In the genomic region with DNA sequence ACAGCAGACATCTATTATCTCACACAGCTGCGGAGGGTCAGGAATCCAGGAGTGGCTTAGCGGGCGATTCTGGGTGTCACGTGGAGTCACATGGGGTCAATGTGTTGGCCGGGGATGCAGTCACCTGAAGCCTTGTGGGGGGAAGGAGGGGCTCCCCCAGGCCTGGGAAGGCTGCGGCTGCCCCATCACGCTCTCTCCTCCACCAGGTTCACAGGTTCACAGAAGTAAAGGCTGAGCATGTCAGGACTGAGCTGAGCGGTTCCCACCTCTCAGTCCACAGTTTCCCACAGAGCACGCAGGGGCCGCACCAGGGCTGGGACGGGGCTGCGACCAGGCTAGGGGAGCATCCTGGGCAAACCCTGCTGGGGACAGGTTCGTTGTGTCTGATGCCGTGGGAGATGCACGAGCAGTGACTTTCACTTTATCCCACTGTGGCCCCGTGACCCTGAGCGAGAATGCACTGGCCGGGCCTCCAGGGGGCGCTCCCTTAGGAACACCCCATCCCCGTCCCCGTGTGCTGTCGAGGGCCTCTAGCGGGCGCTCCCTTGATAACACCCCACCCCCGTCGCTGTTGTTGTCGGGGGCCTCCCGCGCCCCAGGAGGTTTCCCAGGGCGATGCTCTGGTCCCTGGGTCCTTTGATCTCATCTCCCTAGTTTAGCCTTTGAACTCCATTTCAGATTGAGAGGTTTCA, we compare ENCODE assay signal across 8 cellular contexts.
DNase-seq lines count a peak whose midpoint lies in the region; ATAC-seq and TF ChIP-seq lines count a peak whose summit lies in the region.

No MANE protein-coding gene starts in this region.

- peak overlapping the region; percentile 79 for H3K4me3 ChIP-seq in OCI-LY3 (ENCODE audit: low read length)

- H3K36me3 ChIP-seq in OCI-LY3 (replicated peaks; ENCODE audit: low read depth, low read length): peaks cover 19% of the 10 kb centered on the region

- peak; percentile 90 for TF ChIP-seq CTCF in OCI-LY3 (IDR thresholded peaks at IDR 0.05; ENCODE audit: low read depth, low read length)
- peak; percentile 90 for TF ChIP-seq CTCF in neural crest cell (conservative IDR thresholded peaks at IDR 0.05)

- no peaks in the 10 kb centered on the region for H3K27me3 Mint-ChIP-seq in activated T-cell treated with anti-CD3 and anti-CD28 coated beads, Interleukin-2, amount 50 U/mL, for 4 hours (ENCODE audit: low read depth)
- no peaks in the 10 kb centered on the region for H3K27me3 Mint-ChIP-seq in neural crest cell (ENCODE audit: low read depth)
- H3K27me3 Mint-ChIP-seq in stimulated activated naive CD8-positive, alpha-beta T cell treated with anti-CD3 and anti-CD28 coated beads, Interleukin-15, amount 100 ng/mL, for 72 hours: no peaks in the 10 kb centered on the region

- H3K9ac ChIP-seq in OCI-LY3 (ENCODE audit: low read length): peak overlapping the region; percentile 51

- H3K9me3 Mint-ChIP-seq in activated T-cell treated with anti-CD3 and anti-CD28 coated beads, Interleukin-2, amount 50 U/mL, for 4 hours: no peaks in the 10 kb centered on the region
- no peaks in the 10 kb centered on the region for H3K9me3 Mint-ChIP-seq in neural crest cell
- no peaks in the 10 kb centered on the region for H3K9me3 Mint-ChIP-seq in stimulated activated naive CD8-positive, alpha-beta T cell treated with anti-CD3 and anti-CD28 coated beads, Interleukin-15, amount 100 ng/mL, for 72 hours

- ATAC-seq in GM18870 (IDR thresholded peaks at IDR 0.05; ENCODE audit: unreplicated experiment) (peak; percentile 49), HG03103 (IDR thresholded peaks at IDR 0.05; ENCODE audit: low read depth, unreplicated experiment) (peak; percentile 71)
- peak; percentile 98 to 99 for ATAC-seq in activated T-cell treated with anti-CD3 and anti-CD28 coated beads, Interleukin-2, amount 50 U/mL, for 4 hours
- peak; percentile 97 for ATAC-seq in stimulated activated naive CD8-positive, alpha-beta T cell treated with anti-CD3 and anti-CD28 coated beads, Interleukin-15, amount 100 ng/mL, for 72 hours

- H2AFZ ChIP-seq in OCI-LY3 (ENCODE audit: low read depth, low read length): no peak overlapping the region

- H3K4me1 ChIP-seq in OCI-LY3 (ENCODE audit: low read length): peaks cover 25% of the 10 kb centered on the region

- H3K9me3 ChIP-seq in OCI-LY3 (ENCODE audit: insufficient read depth, low read length): no peaks in the 10 kb centered on the region

- H3K4me3 Mint-ChIP-seq in activated T-cell treated with anti-CD3 and anti-CD28 coated beads, Interleukin-2, amount 50 U/mL, for 4 hours: peak overlapping the region; percentile 80
- no peak overlapping the region for H3K4me3 Mint-ChIP-seq in neural crest cell
- peak overlapping the region; percentile 83 to 86 for H3K4me3 Mint-ChIP-seq in stimulated activated naive CD8-positive, alpha-beta T cell treated with anti-CD3 and anti-CD28 coated beads, Interleukin-15, amount 100 ng/mL, for 72 hours

- H3K79me2 ChIP-seq in OCI-LY3 (ENCODE audit: low read length): peaks cover 51% of the 10 kb centered on the region

- peak overlapping the region; percentile 85 for H3K27ac ChIP-seq in OCI-LY3 (ENCODE audit: low read length)

- DNase-seq in AG20443 (ENCODE audit: low spot score) (peak; percentile 90), fibroblast of peridontal ligament (ENCODE audit: extremely low read depth) (peak; percentile 67), neural crest cell (ENCODE audit: low read depth, low spot score) (peak; percentile 85)
- peak; percentile 91 for DNase-seq in activated T-cell treated with anti-CD3 and anti-CD28 coated beads, Interleukin-2, amount 50 U/mL, for 4 hours
- peak; percentile 89 for DNase-seq in stimulated activated naive CD8-positive, alpha-beta T cell treated with anti-CD3 and anti-CD28 coated beads, Interleukin-15, amount 100 ng/mL, for 72 hours

- no peaks in the 10 kb centered on the region for H3K27me3 ChIP-seq in OCI-LY3 (ENCODE audit: low read depth, low read length)

- peaks cover 7% of the 10 kb centered on the region for H3K36me3 Mint-ChIP-seq in activated T-cell treated with anti-CD3 and anti-CD28 coated beads, Interleukin-2, amount 50 U/mL, for 4 hours (ENCODE audit: insufficient read depth)
- H3K36me3 Mint-ChIP-seq in neural crest cell (ENCODE audit: low read depth): no peaks in the 10 kb centered on the region

- H4K20me1 ChIP-seq in OCI-LY3 (ENCODE audit: insufficient read depth, low read length): peaks cover 9% of the 10 kb centered on the region

- peak overlapping the region; percentile 96 for H3K4me2 ChIP-seq in OCI-LY3 (ENCODE audit: low read length)

- no peak overlapping the region for H3K27ac Mint-ChIP-seq in neural crest cell (ENCODE audit: unreplicated experiment)
- peak overlapping the region; percentile 80 to 87 for H3K27ac Mint-ChIP-seq in stimulated activated naive CD8-positive, alpha-beta T cell treated with anti-CD3 and anti-CD28 coated beads, Interleukin-15, amount 100 ng/mL, for 72 hours

- peaks cover 18% of the 10 kb centered on the region for H3K4me1 Mint-ChIP-seq in activated T-cell treated with anti-CD3 and anti-CD28 coated beads, Interleukin-2, amount 50 U/mL, for 4 hours (ENCODE audit: low read depth)
- H3K4me1 Mint-ChIP-seq in neural crest cell: peaks cover 14% of the 10 kb centered on the region
- peaks cover 32% of the 10 kb centered on the region for H3K4me1 Mint-ChIP-seq in stimulated activated naive CD8-positive, alpha-beta T cell treated with anti-CD3 and anti-CD28 coated beads, Interleukin-15, amount 100 ng/mL, for 72 hours

Comparison
In these comparisons a context has a peak if more than half of its experiments do, and no peak if none do; other contexts are left out.
1. Peak in every context shown above with its lines: DNase-seq, ATAC-seq, H3K4me3 ChIP-seq and H3K27ac ChIP-seq.